Comparison of ENCODE assay signal across 8 cellular contexts in the genomic region with DNA sequence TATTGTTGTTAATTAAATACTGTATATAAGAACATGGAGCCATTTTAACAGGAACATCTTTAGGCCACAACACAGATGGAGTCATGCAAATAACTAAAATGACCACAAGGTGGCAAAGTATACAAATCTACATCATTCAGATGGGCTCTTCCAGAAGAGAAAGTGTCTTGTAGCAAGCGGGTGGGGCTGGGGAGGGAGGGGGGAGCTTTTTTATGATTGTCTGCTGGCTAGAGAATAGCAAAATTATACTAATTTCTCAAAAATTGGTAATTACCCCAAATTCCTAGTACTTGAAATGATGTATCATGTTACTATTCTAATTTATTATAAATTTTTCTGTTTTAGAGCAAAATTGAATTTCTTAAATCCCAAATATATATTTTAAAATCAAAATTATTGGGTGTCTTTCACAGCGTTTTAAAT.
DNase-seq lines count a peak whose midpoint lies in the region; ATAC-seq, FAIRE-seq and TF ChIP-seq lines count a peak whose summit lies in the region.

No MANE protein-coding gene starts in this region.

- POLR2A ChIA-PET in OCI-LY7 (lab: Charles Lee): interaction anchor here (0.6 kb wide), 1 partner anchor 852 kb away, joined by 3 read pairs; no protein-coding TSS in a partner anchor

- H3K36me3 ChIP-seq in DND-41 (ENCODE audit: insufficient read depth, low read length): no peaks in the 10 kb centered on the region
- no peaks in the 10 kb centered on the region for H3K36me3 ChIP-seq in OCI-LY7 (ENCODE audit: insufficient read depth, low read length)

- H4K20me1 ChIP-seq in DND-41 (ENCODE audit: insufficient read depth, low read length): no peaks in the 10 kb centered on the region
- no peaks in the 10 kb centered on the region for H4K20me1 ChIP-seq in OCI-LY7 (ENCODE audit: insufficient read depth, low read length)

- ATAC-seq in DND-41 (ENCODE audit: insufficient read depth, low read depth) (peak; percentile 77), GM21619 (IDR thresholded peaks at IDR 0.05; ENCODE audit: unreplicated experiment) (peak; percentile 90), HG02970 (IDR thresholded peaks at IDR 0.05; ENCODE audit: low FRiP score, unreplicated experiment) (no peak)

- H3K4me2 ChIP-seq in DND-41 (ENCODE audit: insufficient read depth, low read length): no peak overlapping the region
- no peak overlapping the region for H3K4me2 ChIP-seq in OCI-LY7 (ENCODE audit: low read length)

- H3K9me3 Mint-ChIP-seq in mesothelial cell of epicardium: no peaks in the 10 kb centered on the region

- no peak for DNase-seq in DND-41
- DNase-seq in Kasumi-1 (lab: John Stamatoyannopoulos, UW): peak; percentile 57 to 82
- DNase-seq in OCI-LY7 (ENCODE audit: low spot score): peak; percentile 44
- no peak for DNase-seq in mesothelial cell of epicardium (ENCODE audit: low spot score in 2 of 2, unreplicated experiment in 2 of 2)
- no peak for DNase-seq in activated CD4-positive, CD25-positive, alpha-beta regulatory T cell (lab: John Stamatoyannopoulos, UW)

- H3K9me2 ChIP-seq in OCI-LY7 (ENCODE audit: insufficient read depth, low read length): no peaks in the 10 kb centered on the region

- no peaks in the 10 kb centered on the region for H3K36me3 Mint-ChIP-seq in mesothelial cell of epicardium

- H2AFZ ChIP-seq in DND-41 (ENCODE audit: low read depth, low read length) (no peak overlapping the region), OCI-LY7 (ENCODE audit: low read length) (no peak overlapping the region)

- no peak overlapping the region for H3K27ac ChIP-seq in DND-41 (ENCODE audit: low read length)
- no peak overlapping the region for H3K27ac ChIP-seq in OCI-LY7 (ENCODE audit: low read depth, low read length, poor library complexity, severe bottlenecking)

- no peaks in the 10 kb centered on the region for H3K27me3 ChIP-seq in DND-41 (ENCODE audit: insufficient read depth, low read length, poor library complexity)

- CTCF ChIA-PET in OCI-LY7 (lab: Charles Lee; ENCODE audit: unreplicated experiment): no interaction called here

- H3K27me3 Mint-ChIP-seq in mesothelial cell of epicardium (ENCODE audit: low read depth): peaks cover 12% of the 10 kb centered on the region

- H3K4me1 ChIP-seq in DND-41 (ENCODE audit: insufficient read depth, low read length): no peaks in the 10 kb centered on the region
- H3K4me1 ChIP-seq in OCI-LY7 (ENCODE audit: insufficient read depth, low read length, poor library complexity, severe bottlenecking): no peaks in the 10 kb centered on the region

- FAIRE-seq in endometrium (lab: Jason Lieb, UNC): peak; percentile 72

- peak; percentile 69 for TF ChIP-seq CTCF in DND-41 (IDR thresholded peaks at IDR 0.05; ENCODE audit: borderline replicate concordance, extremely low read depth, low read length, poor library complexity, severe bottlenecking)
- peak; percentile 74 for TF ChIP-seq CTCF in OCI-LY7 (conservative IDR thresholded peaks at IDR 0.05; ENCODE audit: low read length)
- TF ChIP-seq CTCF in mesothelial cell of epicardium (IDR thresholded peaks at IDR 0.05; ENCODE audit: unreplicated experiment): peak; percentile 71

- no TSS peak for BruUV-seq in OCI-LY7 (replicated peaks; lab: Mats Ljungman, UMichigan)

- no peak overlapping the region for H3K9ac ChIP-seq in DND-41 (ENCODE audit: low read depth, low read length)

- H3K4me1 Mint-ChIP-seq in mesothelial cell of epicardium: no peaks in the 10 kb centered on the region

- no peaks in the 10 kb centered on the region for H3K9me3 ChIP-seq in DND-41 (ENCODE audit: insufficient read depth, low read length, severe bottlenecking)
- no peaks in the 10 kb centered on the region for H3K9me3 ChIP-seq in OCI-LY7 (ENCODE audit: low read length)

- intact Hi-C loops in OCI-LY7 (cut with micrococcal nuclease; ENCODE audit: unreplicated experiment): loop anchor here (1.0 kb wide), 1 partner anchor 665 kb away; no protein-coding TSS in a partner anchor

- H3K79me2 ChIP-seq in DND-41 (ENCODE audit: insufficient read depth, low read length): no peaks in the 10 kb centered on the region
- H3K79me2 ChIP-seq in OCI-LY7 (ENCODE audit: insufficient read depth, low read depth, low read length): no peaks in the 10 kb centered on the region

- H3K4me3 ChIP-seq in DND-41 (ENCODE audit: low read depth in 1 of 2, low read length in 2 of 2) (no peak overlapping the region), OCI-LY7 (ENCODE audit: low read depth, low read length, poor library complexity, severe bottlenecking) (no peak overlapping the region)

- no peak overlapping the region for H3K4me3 Mint-ChIP-seq in mesothelial cell of epicardium

- no peak overlapping the region for H3K27ac Mint-ChIP-seq in mesothelial cell of epicardium

Comparison
In these comparisons a context has a peak if more than half of its experiments do, and no peak if none do; other contexts are left out.
1. DNase-seq: peak in Kasumi-1 (2 of 2) and OCI-LY7 (single experiment); none in DND-41 (single experiment), mesothelial cell of epicardium (0 of 2) and activated CD4-positive, CD25-positive, alpha-beta regulatory T cell (0 of 4).
2. Peak in every context shown above with its lines, with median percentiles within 50 percentile points of each other: CTCF ChIP-seq.